In genomic region chr4:87937523-87937922, GRCh38 we compare ENCODE assay signal across 22 cellular contexts. TPM values are rescaled to one million over a fixed set of nuclear protein-coding genes. Genes with fewer than 3 reads are reported as not detected.
A peak's percentile ranks its signal among the peaks of the same experiment; 100 is the strongest.
DNase-seq lines count a peak whose midpoint lies in the region; ATAC-seq, FAIRE-seq and TF ChIP-seq lines count a peak whose summit lies in the region.
"Had no signal": no experiment of that assay in that cellular context is flagged by ENCODE, and none has a peak within 500 bp of the region (broad histone marks: within the 10 kb centered on the region; RNA-seq: fewer than 3 reads in every experiment).

No MANE protein-coding gene starts in this region.

- H3K27me3 Mint-ChIP-seq in GM23338 (ENCODE audit: insufficient read depth, low read depth, poor library complexity) (peaks cover 30% of the 10 kb centered on the region), H9 (ENCODE audit: low read depth) (no peaks in the 10 kb centered on the region)
- H3K27me3 Mint-ChIP-seq in naive thymus-derived CD8-positive, alpha-beta T cell: peaks cover 0 to 8% (median 2%) of the 10 kb centered on the region in 5 donors

- CTCF ChIA-PET in H1 (lab: Charles Lee; ENCODE audit: partially characterized antibody): interaction anchor here (1.1 to 1.9 kb wide), 5 partner anchors 11 to 88 kb away, joined by 4 to 8 read pairs (median 6); no protein-coding TSS in a partner anchor

- H3K27me3 ChIP-seq in GM23338 (ENCODE audit: insufficient read depth) (no peaks in the 10 kb centered on the region), H9 (ENCODE audit: insufficient read depth, low read length) (no peaks in the 10 kb centered on the region), H1 (replicated peaks in 1 of 4; ENCODE audit: control insufficient read depth in 3 of 4, extremely low read depth in 1 of 4, insufficient read depth in 3 of 4, low read length in 3 of 4) (no peaks in the 10 kb centered on the region)

- H2BK15ac ChIP-seq in H9 (ENCODE audit: low read depth, low read length): no peak overlapping the region
- H2BK15ac ChIP-seq in H1 (ENCODE audit: low read length): no peak overlapping the region

- H2BK5ac ChIP-seq in H9 (ENCODE audit: insufficient read length, low read length): no peak overlapping the region
- H2BK5ac ChIP-seq in H1 (ENCODE audit: low read depth, low read length): no peak overlapping the region

- H3K36me3 Mint-ChIP-seq in GM23338 (ENCODE audit: low read depth) (peaks cover 48% of the 10 kb centered on the region), H9 (ENCODE audit: insufficient read depth in 1 of 3, low read depth in 3 of 3) (peaks cover 23 to 37% (median 34%) of the 10 kb centered on the region in 3 experiments)
- H3K36me3 Mint-ChIP-seq in naive thymus-derived CD8-positive, alpha-beta T cell: peaks cover 0 to 4% (median 0%) of the 10 kb centered on the region in 3 donors
- H3K36me3 Mint-ChIP-seq: CD4-positive, CD25-positive, alpha-beta regulatory T cell; CD8-positive, alpha-beta memory T cell had no signal

- H3K4me3 Mint-ChIP-seq in GM23338 (peak overlapping the region; percentile 66; the same call in 2 of the 3 replicates), H9 (peak overlapping the region; percentile 49 to 68; a peak in 3 of 5 replicates)
- H3K4me3 Mint-ChIP-seq in naive thymus-derived CD8-positive, alpha-beta T cell: no peak overlapping the region
- H3K4me3 Mint-ChIP-seq: CD4-positive, CD25-positive, alpha-beta regulatory T cell; CD8-positive, alpha-beta memory T cell had no signal

- H3K9ac ChIP-seq in H9 (ENCODE audit: extremely low read depth, insufficient read length, low read length): peak overlapping the region; percentile 40
- H3K9ac ChIP-seq in H1 (replicated peaks in 1 of 4; ENCODE audit: extremely low read depth in 1 of 4, low read depth in 3 of 4, low read length in 3 of 4): no peak overlapping the region
- H3K9ac ChIP-seq: GM23248 had no signal

- H3F3A ChIP-seq in GM23338 (replicated peaks; ENCODE audit: low read depth): peaks cover 4% of the 10 kb centered on the region; the same call in 1 of the 2 replicates

- H4K5ac ChIP-seq in H9 (ENCODE audit: insufficient read length, low read depth, low read length) (no peak overlapping the region), H1 (ENCODE audit: insufficient read length, low read depth, low read length) (no peak overlapping the region)

- ATAC-seq in GM23338: no peak
- ATAC-seq in naive thymus-derived CD8-positive, alpha-beta T cell: no peak
- ATAC-seq: GM12878, K562 had no signal

- no peak overlapping the region for H3K4ac ChIP-seq in H9 (ENCODE audit: low read depth, low read length)
- no peak overlapping the region for H3K4ac ChIP-seq in H1 (replicated peaks; ENCODE audit: insufficient read length, low read depth, low read length)

- no peak overlapping the region for H3K14ac ChIP-seq in H9 (ENCODE audit: insufficient read depth, low read length)
- no peak overlapping the region for H3K14ac ChIP-seq in H1 (ENCODE audit: insufficient read length)

- H3K9me3 Mint-ChIP-seq in GM23338: peaks cover 7% of the 10 kb centered on the region; the same call in 1 of the 3 replicates
- no peaks in the 10 kb centered on the region for H3K9me3 Mint-ChIP-seq in H9
- H3K9me3 Mint-ChIP-seq in naive thymus-derived CD8-positive, alpha-beta T cell: peaks cover 0 to 3% (median 0%) of the 10 kb centered on the region in 9 donors
- H3K9me3 Mint-ChIP-seq: CD8-positive, alpha-beta memory T cell had no signal

- H3K9me3 ChIP-seq in H9 (ENCODE audit: control insufficient read depth, low read depth, low read length) (no peaks in the 10 kb centered on the region), H1 (ENCODE audit: insufficient read depth in 2 of 2, low read depth in 1 of 2, low read length in 1 of 2) (peaks cover 0 to 2% of the 10 kb centered on the region in 2 experiments; a peak in 1 of 4 replicates)
- H3K9me3 ChIP-seq: BE2C had no signal

- no peak overlapping the region for H4K91ac ChIP-seq in H9 (ENCODE audit: insufficient read length, low read depth, low read length)
- H4K91ac ChIP-seq in H1 (replicated peaks; ENCODE audit: insufficient read length, low read length): no peak overlapping the region

- H3K4me3 ChIP-seq in GM23338: no peak overlapping the region
- H3K4me3 ChIP-seq in H1 (ENCODE audit: extremely low read depth in 1 of 4, insufficient read depth in 2 of 4, low read depth in 3 of 4, low read length in 4 of 4): peak overlapping the region in 1 of 4 experiments; percentile 16; a peak in 1 of 8 replicates
- H3K4me3 ChIP-seq: GM12878, GM23248, K562 had no signal

- no CpG with 5 or more reads among the region's 1 CpG for WGBS in H9 (ENCODE audit: extremely low coverage, insufficient read length, low lambda C conversion rate)
- 92% methylated on average over 1 of the region's 1 CpG; no CpG with 5 or more reads in 1 of the 2 experiments for WGBS in H1 (ENCODE audit: extremely low coverage in 1 of 2, insufficient coverage in 1 of 2, insufficient read length in 1 of 2, insufficient replicate concordance in 2 of 2, low coverage in 1 of 2, low lambda C conversion rate in 2 of 2, missing lambda C conversion rate in 1 of 2), 2 experiments

- no peak overlapping the region for H2AFZ ChIP-seq in GM23338
- H2AFZ ChIP-seq in H9 (ENCODE audit: low read length): no peak overlapping the region
- H2AFZ ChIP-seq in H1 (ENCODE audit: low read length): no peak overlapping the region
- H2AFZ ChIP-seq: GM23248 had no signal

- H3K4me2 ChIP-seq in GM23338: no peak overlapping the region
- no peak overlapping the region for H3K4me2 ChIP-seq in H9 (ENCODE audit: insufficient read depth, insufficient read length, low read length)
- no peak overlapping the region for H3K4me2 ChIP-seq in H1 (ENCODE audit: insufficient read depth in 1 of 2, low read depth in 2 of 2, low read length in 2 of 2)

- H3K18ac ChIP-seq in H9 (ENCODE audit: insufficient read length, low read depth, low read length) (no peak overlapping the region), H1 (ENCODE audit: extremely low read depth, low read length) (no peak overlapping the region)

- H3K27ac Mint-ChIP-seq in GM23338 (no peak overlapping the region), H9 (0 out of 7 replicates have a peak overlapping the region, but pooled peaks of 1 of the 3 experiments have one; percentile 68)
- H3K27ac Mint-ChIP-seq in naive thymus-derived CD8-positive, alpha-beta T cell: no peak overlapping the region
- H3K27ac Mint-ChIP-seq: CD4-positive, CD25-positive, alpha-beta regulatory T cell had no signal

- H3K23ac ChIP-seq in H9 (ENCODE audit: insufficient read length, low read depth, low read length): no peak overlapping the region
- no peak overlapping the region for H3K23ac ChIP-seq in H1 (ENCODE audit: insufficient read length)

- H3K4me1 ChIP-seq in GM23338 (ENCODE audit: insufficient read depth) (peaks cover 18% of the 10 kb centered on the region), H9 (ENCODE audit: insufficient read depth, low read length) (no peaks in the 10 kb centered on the region; the same call in 1 of the 2 replicates), H1 (replicated peaks in 1 of 4; ENCODE audit: control insufficient read depth in 3 of 4, insufficient read depth in 4 of 4, low read length in 3 of 4) (peaks cover 0 to 3% (median 0%) of the 10 kb centered on the region in 4 experiments; a peak in 3 of 7 replicates)
- H3K4me1 ChIP-seq: BE2C had no signal

- H3K79me2 ChIP-seq in GM23338 (replicated peaks; ENCODE audit: insufficient read depth) (no peaks in the 10 kb centered on the region), H9 (ENCODE audit: insufficient read depth, low read length) (no peaks in the 10 kb centered on the region), H1 (ENCODE audit: control insufficient read depth in 1 of 2, insufficient read depth in 2 of 2, low read length in 2 of 2) (peaks cover 0 to 8% of the 10 kb centered on the region in 2 experiments; a peak in 2 of 4 replicates)

- H4K8ac ChIP-seq in H9 (replicated peaks; ENCODE audit: insufficient read length, low read depth, low read length): no peak overlapping the region
- no peak overlapping the region for H4K8ac ChIP-seq in H1 (ENCODE audit: extremely low read depth, insufficient read depth, low read length)

- H3K4me1 Mint-ChIP-seq in GM23338 (peaks cover 41% of the 10 kb centered on the region), H9 (peaks cover 37 to 51% of the 10 kb centered on the region in 2 experiments)
- H3K4me1 Mint-ChIP-seq in naive thymus-derived CD8-positive, alpha-beta T cell: no peaks in the 10 kb centered on the region

- H2BK20ac ChIP-seq in H9 (ENCODE audit: low read depth, low read length, poor library complexity, severe bottlenecking) (no peak overlapping the region), H1 (ENCODE audit: low read length) (no peak overlapping the region)

- H3K79me1 ChIP-seq in H9 (ENCODE audit: insufficient read depth, low read depth, low read length, poor library complexity, severe bottlenecking) (no peaks in the 10 kb centered on the region), H1 (ENCODE audit: low read depth, low read length) (no peaks in the 10 kb centered on the region)

- no peak for FAIRE-seq in H1 (lab: Jason Lieb, UNC)
- FAIRE-seq in urothelium cell line (lab: Jason Lieb, UNC): no peak
- FAIRE-seq: A204.1, GM12878, K562 had no signal

- H2AK5ac ChIP-seq in H9 (ENCODE audit: insufficient read length, low read length) (no peak overlapping the region), H1 (ENCODE audit: low read depth, low read length) (no peak overlapping the region)

- H3K36me3 ChIP-seq in GM23338 (ENCODE audit: insufficient read depth) (peaks cover 6% of the 10 kb centered on the region; the same call in 1 of the 2 replicates), H1 (ENCODE audit: control insufficient read depth in 2 of 4, insufficient read depth in 4 of 4, low read length in 3 of 4) (peaks cover 0 to 38% (median 6%) of the 10 kb centered on the region in 4 experiments; a peak in 5 of 8 replicates)
- H3K36me3 ChIP-seq: BE2C had no signal

- TF ChIP-seq CTCF in GM23338 (conservative IDR thresholded peaks at IDR 0.05; ENCODE audit: low read depth in 2 of 2): no peak
- no peak for TF ChIP-seq CTCF in H9 (conservative IDR thresholded peaks at IDR 0.05)
- TF ChIP-seq CTCF in H1 (IDR thresholded peaks at IDR 0.05; ENCODE audit: control extremely low read depth in 1 of 3, insufficient read depth in 1 of 3, low read depth in 1 of 3, low read length in 3 of 3): no peak

- H2BK120ac ChIP-seq in H9 (ENCODE audit: low read depth, low read length, poor library complexity, severe bottlenecking) (no peak overlapping the region), H1 (replicated peaks; ENCODE audit: low read depth, low read length) (no peak overlapping the region)

- H3K56ac ChIP-seq in H9 (ENCODE audit: insufficient read length, low read depth, low read length): no peak overlapping the region
- H3K56ac ChIP-seq in H1 (replicated peaks; ENCODE audit: insufficient read length, low read depth, low read length): no peak overlapping the region

- peak in 1 of 2 experiments; percentile 72; a peak in 1 of 3 replicates for TF ChIP-seq POLR2A in H1 (IDR thresholded peaks at IDR 0.05; ENCODE audit: control extremely low read depth in 1 of 2, low read depth in 2 of 2, low read length in 2 of 2)

- TF ChIP-seq EP300 in H1 (IDR thresholded peaks at IDR 0.05; ENCODE audit: borderline replicate concordance in 1 of 2, low read depth in 2 of 2, low read length in 2 of 2): no peak

- TF ChIP-seq RAD21 in H1 (IDR thresholded peaks at IDR 0.05 in 1 of 2, conservative IDR thresholded peaks at IDR 0.05 in 1 of 2; ENCODE audit: low read depth in 2 of 2, low read length in 2 of 2): no peak

- H3T11ph ChIP-seq in H9 (ENCODE audit: low read length): no peak overlapping the region

- DNase-seq in GM23338 (ENCODE audit: low spot score): no peak
- DNase-seq in H9: no peak
- peak; percentile 41 for DNase-seq in NCI-H2171 (lab: John Stamatoyannopoulos, UW)
- DNase-seq in H1 (ENCODE audit: low read depth in 1 of 2, low spot score in 2 of 2): no peak
- DNase-seq in naive thymus-derived CD8-positive, alpha-beta T cell: no peak
- no peak for DNase-seq in urothelium cell line (ENCODE audit: low spot score)
- DNase-seq: ACHN; BE2C; C1 segment of cervical spinal cord; CD4-positive, CD25-positive, alpha-beta regulatory T cell; CD8-positive, alpha-beta memory T cell; COR-L47; DMS 273 treated with DMSO at 0.1 percent for 48 hours; DMS53; DND-41; EL; GM23248; H7; IMR-90 had no signal

- H2BK12ac ChIP-seq in H9 (ENCODE audit: insufficient read length, low read depth, low read length) (no peak overlapping the region), H1 (ENCODE audit: low read depth, low read length) (no peak overlapping the region)

- POLR2A ChIA-PET in H1 (lab: Charles Lee; ENCODE audit: partially characterized antibody): interaction anchor here (1.0 to 8.2 kb wide), 15 partner anchors 8 to 83 kb away, joined by 3 to 156 read pairs (median 8); partner anchors contain the start of gene SPP1
- POLR2A ChIA-PET in naive thymus-derived CD8-positive, alpha-beta T cell (lab: Charles Lee): no interaction called here

- no peaks in the 10 kb centered on the region for H4K20me1 ChIP-seq in GM23338 (replicated peaks; ENCODE audit: insufficient read depth)
- no peaks in the 10 kb centered on the region for H4K20me1 ChIP-seq in H9 (ENCODE audit: control insufficient read depth, insufficient read depth, insufficient read length)
- H4K20me1 ChIP-seq in H1 (replicated peaks in 1 of 2; ENCODE audit: control insufficient read depth in 1 of 2, insufficient read depth in 2 of 2, low read length in 2 of 2): no peaks in the 10 kb centered on the region

- H3K27ac ChIP-seq in GM23338 (ENCODE audit: low read depth): no peak overlapping the region
- no peak overlapping the region for H3K27ac ChIP-seq in H9 (ENCODE audit: insufficient read length, low read depth, low read length)
- H3K27ac ChIP-seq in H1 (ENCODE audit: low read depth, low read length): no peak overlapping the region
- H3K27ac ChIP-seq: GM23248 had no signal

- H3K23me2 ChIP-seq in H9 (ENCODE audit: insufficient read length, low read depth, low read length, poor library complexity, severe bottlenecking) (no peaks in the 10 kb centered on the region), H1 (ENCODE audit: low read depth, low read length) (no peaks in the 10 kb centered on the region)

- H3K9me2 ChIP-seq in GM23338 (ENCODE audit: insufficient read depth): no peaks in the 10 kb centered on the region; the same call in 1 of the 2 replicates

RNA-seq across cellular contexts. Expression of gene SPP1, which starts 38.0 kb away (rescaled TPM):
- 41.3 and 43.1 TPM in 2 replicates for total RNA-seq in GM23338 (2014; rRNA removed; shearing (Covaris generic))
- 49.0 and 51.3 TPM in 2 replicates for polyA plus RNA-seq in GM23338 (2016; fragmentation: Nextera tagmentation; extraction: Ambion mirVana)
- total RNA-seq in H9 (2021): 13.2 and 15.5 TPM in 2 replicates
- total RNA-seq in H1 (2021; fragmentation: NEBNext Ultra II Directional; extraction: Animal tissue kit (Norgen Biotek cat#: 25700)): 22.3 and 26.5 TPM in 2 replicates
- polyA plus RNA-seq in H1 (2011; rRNA removed): 10.1 and 13.7 TPM in 2 replicates
- polyA plus RNA-seq in H1 (2011; cell fraction: cytosol; rRNA removed): 13.1 TPM
- 18.0 TPM for polyA plus RNA-seq in H1 (2011; cell fraction: nucleus; rRNA removed)
- polyA plus RNA-seq in H1 (2012, experiment 1 of 2): 10.5 to 20.8 TPM (median 13.8 TPM) in 4 replicates
- polyA plus RNA-seq in H1 (2012, experiment 2 of 2): 1.6 TPM
- 85.8 TPM for polyA plus RNA-seq in H1 (2013, experiment 1 of 2)
- polyA plus RNA-seq in H1 (2013, experiment 2 of 2): 106 TPM
- polyA minus RNA-seq in H1 (2011; rRNA and poly(A)+ RNA removed): 19.6 and 21.0 TPM in 2 replicates
- polyA minus RNA-seq in H1 (2011; cell fraction: cytosol; rRNA and poly(A)+ RNA removed): 5.9 TPM
- polyA minus RNA-seq in H1 (2011; cell fraction: nucleus; rRNA and poly(A)+ RNA removed): 7.3 TPM
- 1 to 10 TPM; 6.7 to 8.7 TPM for total RNA-seq in naive thymus-derived CD8-positive, alpha-beta T cell
- polyA plus RNA-seq in naive thymus-derived CD8-positive, alpha-beta T cell: not detected
- total RNA-seq: CD4-positive, CD25-positive, alpha-beta regulatory T cell had no signal
- polyA plus RNA-seq: CD8-positive, alpha-beta memory T cell had no signal

Comparison
In these comparisons a context has a peak if more than half of its experiments do, and no peak if none do; other contexts are left out.
1. H3K4me3 Mint-ChIP-seq: peak in GM23338 (single experiment) and H9 (2 of 2); none in naive thymus-derived CD8-positive, alpha-beta T cell (0 of 10).